ENCODE assay signal across 22 cellular contexts in the genomic region with DNA sequence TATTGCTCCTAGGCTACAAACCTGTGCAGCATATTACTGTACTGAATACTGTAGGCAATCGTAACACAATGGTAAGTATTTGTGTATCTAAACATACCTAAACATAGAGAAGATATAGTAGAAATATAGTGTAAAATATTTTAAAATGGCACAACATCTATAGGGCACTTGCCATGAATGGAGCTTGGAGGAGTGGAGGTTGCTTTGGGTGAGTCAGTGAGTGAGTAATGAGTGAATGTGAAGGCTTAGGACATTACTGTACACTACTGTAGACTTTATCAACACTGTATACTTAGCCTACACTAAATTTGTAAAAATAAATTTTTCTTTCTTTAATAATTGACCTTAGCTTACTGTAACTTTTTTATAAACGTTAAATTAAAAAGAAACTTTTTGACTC. TPM values are rescaled to one million over a fixed set of nuclear protein-coding genes. Genes with fewer than 3 reads are reported as not detected.
DNase-seq lines count a peak whose midpoint lies in the region; ATAC-seq and TF ChIP-seq lines count a peak whose summit lies in the region.
"Had no signal": no experiment of that assay in that cellular context is flagged by ENCODE, and none has a peak within 500 bp of the region (broad histone marks: within the 10 kb centered on the region; RNA-seq: fewer than 3 reads in every experiment).

No MANE protein-coding gene starts in this region.

- H3K27ac Mint-ChIP-seq in activated CD8-positive, alpha-beta memory T cell treated with anti-CD3 and anti-CD28 coated beads, Interleukin-2, amount 10 ng/mL, durations not matched to agents 7 days and 5 days = no peak overlapping the region
- H3K27ac Mint-ChIP-seq: CD4-positive, alpha-beta memory T cell; GM23338; stimulated activated naive CD8-positive, alpha-beta T cell treated with anti-CD3 and anti-CD28 coated beads, Interleukin-15, Interleukin-2, amounts not matched to agents 100 ng/mL and 50 ng/mL, for 24 hours; type B pancreatic cell had no signal

- CTCF ChIA-PET in activated CD8-positive, alpha-beta memory T cell treated with anti-CD3 and anti-CD28 coated beads, Interleukin-2, amount 10 ng/mL, durations not matched to agents 7 days and 5 days (lab: Charles Lee) = interaction anchor here (1.3 to 1.6 kb wide), 2 partner anchors 9 to 21 kb away, joined by 3 to 4 read pairs; partner anchors contain the start of gene PYCR2

- H3K9me3 Mint-ChIP-seq in activated CD8-positive, alpha-beta memory T cell treated with anti-CD3 and anti-CD28 coated beads, Interleukin-2, amount 10 ng/mL, durations not matched to agents 7 days and 5 days (ENCODE audit: low read depth) = no peaks in the 10 kb centered on the region
- H3K9me3 Mint-ChIP-seq: CD4-positive, alpha-beta memory T cell; GM23338; stimulated activated naive CD8-positive, alpha-beta T cell treated with anti-CD3 and anti-CD28 coated beads, Interleukin-15, Interleukin-2, amounts not matched to agents 100 ng/mL and 50 ng/mL, for 24 hours; type B pancreatic cell had no signal

- H3K4me3 ChIP-seq in AG10803 (ENCODE audit: low read length) = no peak overlapping the region
- H3K4me3 ChIP-seq in MG63 = no peak overlapping the region
- no peak overlapping the region for H3K4me3 ChIP-seq in foreskin fibroblast (ENCODE audit: low read depth in 1 of 2, low read length in 2 of 2)
- H3K4me3 ChIP-seq: colonic mucosa, GM23338, right lobe of liver had no signal

- H3K36me3 ChIP-seq in MG63 = no peaks in the 10 kb centered on the region
- H3K36me3 ChIP-seq: colonic mucosa, right lobe of liver had no signal

- peaks cover 4% of the 10 kb centered on the region for H3K4me1 Mint-ChIP-seq in activated CD8-positive, alpha-beta memory T cell treated with anti-CD3 and anti-CD28 coated beads, Interleukin-2, amount 10 ng/mL, durations not matched to agents 7 days and 5 days

- peak; percentile 37 for DNase-seq in AG10803 (ENCODE audit: low read depth)
- peak; percentile 52 for DNase-seq in MG63
- peak; percentile 34 for DNase-seq in astrocyte of the hippocampus (ENCODE audit: low read depth, low spot score)
- peak; percentile 62 to 80 for DNase-seq in foreskin fibroblast
- no peak for DNase-seq in ecto neural progenitor cell (ENCODE audit: low spot score)
- no peak for DNase-seq in T-helper 2 cell
- no peak for DNase-seq in activated CD8-positive, alpha-beta memory T cell treated with anti-CD3 and anti-CD28 coated beads, Interleukin-2, amount 10 ng/mL, durations not matched to agents 7 days and 5 days
- DNase-seq: activated CD4-positive, CD25-positive, alpha-beta regulatory T cell treated with anti-CD3 and anti-CD28 coated beads, Interleukin-2, amount 50 U/mL, for 72 hours; activated effector memory CD4-positive, alpha-beta T cell treated with Interleukin-2 at 50 U/mL for 16 hours; CD4-positive, alpha-beta memory T cell; colonic mucosa; MV-4-11; NCI-H2029 treated with DMSO at 0.1 percent for 48 hours; NCI-H524; nucleus accumbens; right lobe of liver had no signal

- ATAC-seq in HG03378 (IDR thresholded peaks at IDR 0.05; ENCODE audit: unreplicated experiment) = no peak
- ATAC-seq in activated CD8-positive, alpha-beta memory T cell treated with anti-CD3 and anti-CD28 coated beads, Interleukin-2, amount 10 ng/mL, durations not matched to agents 7 days and 5 days = no peak
- ATAC-seq: GM23338, HepG2, right lobe of liver had no signal

- H3K27me3 Mint-ChIP-seq in activated CD8-positive, alpha-beta memory T cell treated with anti-CD3 and anti-CD28 coated beads, Interleukin-2, amount 10 ng/mL, durations not matched to agents 7 days and 5 days = no peaks in the 10 kb centered on the region
- H3K27me3 Mint-ChIP-seq: CD4-positive, alpha-beta memory T cell; stimulated activated naive CD8-positive, alpha-beta T cell treated with anti-CD3 and anti-CD28 coated beads, Interleukin-15, Interleukin-2, amounts not matched to agents 100 ng/mL and 50 ng/mL, for 24 hours had no signal

- no peaks in the 10 kb centered on the region for H3K36me3 Mint-ChIP-seq in activated CD8-positive, alpha-beta memory T cell treated with anti-CD3 and anti-CD28 coated beads, Interleukin-2, amount 10 ng/mL, durations not matched to agents 7 days and 5 days
- H3K36me3 Mint-ChIP-seq: CD4-positive, alpha-beta memory T cell; type B pancreatic cell had no signal

- no peak overlapping the region for H3K4me3 Mint-ChIP-seq in activated CD8-positive, alpha-beta memory T cell treated with anti-CD3 and anti-CD28 coated beads, Interleukin-2, amount 10 ng/mL, durations not matched to agents 7 days and 5 days
- H3K4me3 Mint-ChIP-seq: CD4-positive, alpha-beta memory T cell; GM23338; stimulated activated naive CD8-positive, alpha-beta T cell treated with anti-CD3 and anti-CD28 coated beads, Interleukin-15, Interleukin-2, amounts not matched to agents 100 ng/mL and 50 ng/mL, for 24 hours; type B pancreatic cell had no signal

- TF ChIP-seq CTCF in AG10803 (conservative IDR thresholded peaks at IDR 0.05; ENCODE audit: low read length) (no peak), foreskin fibroblast (IDR thresholded peaks at IDR 0.05; ENCODE audit: low read depth, low read length) (no peak)

- no peaks in the 10 kb centered on the region for H3K27me3 ChIP-seq in MG63
- H3K27me3 ChIP-seq: colonic mucosa, right lobe of liver had no signal

- no peaks in the 10 kb centered on the region for H3K9me3 ChIP-seq in MG63
- H3K9me3 ChIP-seq: colonic mucosa, right lobe of liver had no signal

RNA-seq across cellular contexts. Expression of gene LEFTY2, which starts 7.9 kb away (rescaled TPM):
- total RNA-seq in MG63 (2014; rRNA removed; shearing (Covaris generic); ENCODE audit: low replicate concordance) = not detected in 2 replicates
- total RNA-seq in activated CD8-positive, alpha-beta memory T cell treated with anti-CD3 and anti-CD28 coated beads, Interleukin-2, amount 10 ng/mL, durations not matched to agents 7 days and 5 days = not detected
- total RNA-seq: CD4-positive, alpha-beta memory T cell; T-helper 2 cell treated with Interferon-gamma antibody and Interleukin-4, amounts not matched to agents 100 ng/mL and 5 ng/mL, for 36 hours had no signal

RNA-seq across cellular contexts. Expression of gene PYCR2, which starts 9.0 kb away (rescaled TPM):
- total RNA-seq in MG63 (2014; rRNA removed; shearing (Covaris generic); ENCODE audit: low replicate concordance) = 74.2 and 113 TPM in 2 replicates
- 100 to 1,000 TPM; 103 to 106 TPM for total RNA-seq in activated CD8-positive, alpha-beta memory T cell treated with anti-CD3 and anti-CD28 coated beads, Interleukin-2, amount 10 ng/mL, durations not matched to agents 7 days and 5 days

RNA-seq across cellular contexts. Expression of gene LEFTY1, which starts 44.1 kb away (rescaled TPM):
- not detected in 2 replicates for total RNA-seq in MG63 (2014; rRNA removed; shearing (Covaris generic); ENCODE audit: low replicate concordance)
- not detected for total RNA-seq in activated CD8-positive, alpha-beta memory T cell treated with anti-CD3 and anti-CD28 coated beads, Interleukin-2, amount 10 ng/mL, durations not matched to agents 7 days and 5 days
- total RNA-seq: T-helper 2 cell treated with Interferon-gamma antibody and Interleukin-4, amounts not matched to agents 100 ng/mL and 5 ng/mL, for 36 hours had no signal

RNA-seq across cellular contexts. Expression of gene TMEM63A, which starts 50.9 kb away (rescaled TPM):
- 1.3 and 5.5 TPM in 2 replicates for total RNA-seq in MG63 (2014; rRNA removed; shearing (Covaris generic); ENCODE audit: low replicate concordance)
- total RNA-seq in activated CD8-positive, alpha-beta memory T cell treated with anti-CD3 and anti-CD28 coated beads, Interleukin-2, amount 10 ng/mL, durations not matched to agents 7 days and 5 days = 10 to 100 TPM; 50.4 to 58.7 TPM

Comparison
In these comparisons a context has a peak if more than half of its experiments do, and no peak if none do; other contexts are left out.
1. DNase-seq: peak in AG10803 (single experiment), MG63 (single experiment), astrocyte of the hippocampus (single experiment) and foreskin fibroblast (2 of 2); none in ecto neural progenitor cell (single experiment), T-helper 2 cell (0 of 5) and activated CD8-positive, alpha-beta memory T cell treated with anti-CD3 and anti-CD28 coated beads, Interleukin-2, amount 10 ng/mL, durations not matched to agents 7 days and 5 days (single experiment).